ENCODE assay signal across 18 cellular contexts in genomic region chr7:157556339-157556944, GRCh38.
A peak's percentile ranks its signal among the peaks of the same experiment; 100 is the strongest.
DNase-seq lines count a peak whose midpoint lies in the region; ATAC-seq, FAIRE-seq and TF ChIP-seq lines count a peak whose summit lies in the region.
"Had no signal": no experiment of that assay in that cellular context is flagged by ENCODE, and none has a peak within 500 bp of the region (broad histone marks: within the 10 kb centered on the region; RNA-seq: fewer than 3 reads in every experiment).

No MANE protein-coding gene starts in this region.

- no peak overlapping the region for H3K4me3 Mint-ChIP-seq in natural killer cell treated with Interleukin-12 subunit alpha and Interleukin-12 subunit beta and Interleukin-15 and Interleukin-18, amount 100 ng/mL, for 72 hours
- H3K4me3 Mint-ChIP-seq: IgD-negative memory B cell had no signal

- WGBS in HepG2 (ENCODE audit: low lambda C conversion rate): 96% methylated on average over 4 of the region's 4 CpGs
- 85% methylated on average over 4 of the region's 4 CpGs for WGBS in right lobe of liver (ENCODE audit: insufficient coverage, low coverage, low lambda C conversion rate, missing lambda C conversion rate)
- 91 to 94% methylated on average over 4 of the region's 4 CpGs for WGBS in pancreas, 2 donors

- H3K27ac ChIP-seq in HepG2 (ENCODE audit: extremely low read length, insufficient read depth, low read length): no peak overlapping the region
- H3K27ac ChIP-seq in right lobe of liver: no peak overlapping the region
- H3K27ac ChIP-seq in pancreas: no peak overlapping the region
- H3K27ac ChIP-seq: GM23248, RWPE1 had no signal

- H3K9ac ChIP-seq in HepG2 (ENCODE audit: insufficient read depth, low read depth, low read length): no peak overlapping the region
- H3K9ac ChIP-seq: GM23248 had no signal

- POLR2A ChIA-PET in HepG2 (lab: Yijun Ruan, JAX): no interaction called here

- H3K36me3 ChIP-seq in HepG2 (replicated peaks in 1 of 2; ENCODE audit: control insufficient read depth in 1 of 2, insufficient read depth in 2 of 2, low read length in 2 of 2) (no peaks in the 10 kb centered on the region), right lobe of liver (no peaks in the 10 kb centered on the region), bronchial epithelial cell (ENCODE audit: control insufficient read depth, insufficient read depth, low read length) (no peaks in the 10 kb centered on the region), pancreas (no peaks in the 10 kb centered on the region)

- TF ChIP-seq RAD21 in HepG2 (CRISPR knock-in tag; IDR thresholded peaks at IDR 0.05): no peak

- no TSS peak for BruUV-seq in HepG2 (replicated peaks; lab: Mats Ljungman, UMichigan)

- intact Hi-C loops in HepG2 (cut with micrococcal nuclease; ENCODE audit: unreplicated experiment): no loop called here
- intact Hi-C loops in right lobe of liver (cut with DNase I): no loop called here
- intact Hi-C loops in pancreas (cut with DNase I): no loop called here

- H3K27me3 Mint-ChIP-seq in natural killer cell treated with Interleukin-12 subunit alpha and Interleukin-12 subunit beta and Interleukin-15 and Interleukin-18, amount 100 ng/mL, for 72 hours: no peaks in the 10 kb centered on the region
- H3K27me3 Mint-ChIP-seq: IgD-negative memory B cell had no signal

- DNase-seq in HepG2 (ENCODE audit: low spot score) (no peak), right lobe of liver (no peak), bronchial epithelial cell (ENCODE audit: low read depth) (no peak), pancreas (no peak), OCI-M2 (lab: John Stamatoyannopoulos, UW; ENCODE audit: unreplicated experiment) (no peak)
- peak; percentile 38 for DNase-seq in natural killer cell treated with Interleukin-12 subunit alpha and Interleukin-12 subunit beta and Interleukin-15 and Interleukin-18, amount 100 ng/mL, for 72 hours (ENCODE audit: low spot score)
- DNase-seq: C1 segment of cervical spinal cord; DMS79 treated with DMSO at 0.1 percent for 48 hours; GM23248; NCI-H1417; NCI-H2029; NCI-H2171; NCI-H446 treated with DMSO at 0.1 percent for 48 hours; NK-92 treated with Interleukin-12 subunit alpha and Interleukin-12 subunit beta, amount 100 ng/mL, for 24 hours; OCI-M1 had no signal

- no peak overlapping the region for H3K4me2 ChIP-seq in HepG2 (ENCODE audit: low read depth, low read length)

- H3K27ac Mint-ChIP-seq in natural killer cell treated with Interleukin-12 subunit alpha and Interleukin-12 subunit beta and Interleukin-15 and Interleukin-18, amount 100 ng/mL, for 72 hours: no peak overlapping the region
- H3K27ac Mint-ChIP-seq: IgD-negative memory B cell had no signal

- no peaks in the 10 kb centered on the region for H3K9me3 Mint-ChIP-seq in natural killer cell treated with Interleukin-12 subunit alpha and Interleukin-12 subunit beta and Interleukin-15 and Interleukin-18, amount 100 ng/mL, for 72 hours
- H3K9me3 Mint-ChIP-seq: IgD-negative memory B cell had no signal

- TF ChIP-seq CTCF in HepG2 (CRISPR knock-in tag; IDR thresholded peaks at IDR 0.05) (no peak), right lobe of liver (IDR thresholded peaks at IDR 0.05) (no peak), bronchial epithelial cell (IDR thresholded peaks at IDR 0.05; ENCODE audit: insufficient read depth, low read length, severe bottlenecking) (no peak), pancreas (IDR thresholded peaks at IDR 0.05) (no peak)

- no peaks in the 10 kb centered on the region for H3K36me3 Mint-ChIP-seq in natural killer cell treated with Interleukin-12 subunit alpha and Interleukin-12 subunit beta and Interleukin-15 and Interleukin-18, amount 100 ng/mL, for 72 hours

- no peak overlapping the region for H2AFZ ChIP-seq in HepG2 (ENCODE audit: low read length)
- H2AFZ ChIP-seq: GM23248 had no signal

- no peaks in the 10 kb centered on the region for H4K20me1 ChIP-seq in HepG2 (ENCODE audit: insufficient read depth, low read length)

- in situ Hi-C loops in HepG2 (cut with HindIII; ENCODE audit: extremely low pct_ligation_motif_present, low pct_unique_long_range_greater_than_20kb): no loop called here

- FAIRE-seq in HepG2 (lab: Jason Lieb, UNC) (peak; percentile 46), bronchial epithelial cell (lab: Jason Lieb, UNC) (peak; percentile 100), pancreas (lab: Jason Lieb, UNC) (no peak)

- H3K9me3 ChIP-seq in HepG2 (ENCODE audit: low read length): no peaks in the 10 kb centered on the region
- H3K9me3 ChIP-seq in right lobe of liver: no peaks in the 10 kb centered on the region
- H3K9me3 ChIP-seq in pancreas: no peaks in the 10 kb centered on the region

- H3K4me1 ChIP-seq in HepG2 (ENCODE audit: insufficient read depth, low read length): peaks cover 64% of the 10 kb centered on the region
- no peaks in the 10 kb centered on the region for H3K4me1 ChIP-seq in right lobe of liver
- H3K4me1 ChIP-seq in pancreas: no peaks in the 10 kb centered on the region

- TF ChIP-seq POLR2A in HepG2 (IDR thresholded peaks at IDR 0.05; ENCODE audit: insufficient read depth in 1 of 2, low read depth in 2 of 2, low read length in 2 of 2): no peak
- TF ChIP-seq POLR2A in right lobe of liver (IDR thresholded peaks at IDR 0.05): no peak

- H3K27me3 ChIP-seq in HepG2 (ENCODE audit: control insufficient read depth in 1 of 2, insufficient read depth in 2 of 2, low read length in 2 of 2) (peaks cover 2 to 6% of the 10 kb centered on the region in 2 experiments; a peak in 1 of 5 replicates), right lobe of liver (no peaks in the 10 kb centered on the region), bronchial epithelial cell (ENCODE audit: control insufficient read depth, insufficient read depth, low read length) (no peaks in the 10 kb centered on the region), pancreas (no peaks in the 10 kb centered on the region)

- peaks cover 0 to 3% of the 10 kb centered on the region in 2 donors for H3K4me1 Mint-ChIP-seq in natural killer cell treated with Interleukin-12 subunit alpha and Interleukin-12 subunit beta and Interleukin-15 and Interleukin-18, amount 100 ng/mL, for 72 hours (ENCODE audit: low read depth in 2 of 2)
- H3K4me1 Mint-ChIP-seq: IgD-negative memory B cell had no signal

- no peak overlapping the region for H3K4me3 ChIP-seq in HepG2 (replicated peaks in 1 of 3; ENCODE audit: insufficient read depth in 1 of 3, low read depth in 2 of 3, low read length in 3 of 3)
- H3K4me3 ChIP-seq in right lobe of liver: no peak overlapping the region
- no peak overlapping the region for H3K4me3 ChIP-seq in bronchial epithelial cell (ENCODE audit: low read depth, low read length)
- H3K4me3 ChIP-seq in pancreas: no peak overlapping the region
- H3K4me3 ChIP-seq: GM23248 had no signal

- no peak for ATAC-seq in HepG2
- no peak for ATAC-seq in right lobe of liver
- ATAC-seq in natural killer cell treated with Interleukin-12 subunit alpha and Interleukin-12 subunit beta and Interleukin-15 and Interleukin-18, amount 100 ng/mL, for 72 hours: no peak
- ATAC-seq in pancreas: no peak
- ATAC-seq in GM21723 (IDR thresholded peaks at IDR 0.05; ENCODE audit: unreplicated experiment): no peak

- no peaks in the 10 kb centered on the region for H3K79me2 ChIP-seq in HepG2 (ENCODE audit: insufficient read depth, low read length)

- TF ChIP-seq EP300 in HepG2 (IDR thresholded peaks at IDR 0.05; ENCODE audit: low read depth in 2 of 2, low read length in 2 of 2): no peak
- TF ChIP-seq EP300 in HepG2 (CRISPR knock-in tag; IDR thresholded peaks at IDR 0.05; ENCODE audit: borderline replicate concordance): no peak

- CTCF ChIA-PET in HepG2 (lab: Yijun Ruan, JAX; ENCODE audit: low intra/inter-chr PET ratio, low total read pairs): no interaction called here
